ENCODE assay signal across 8 cellular contexts in the genomic region with DNA sequence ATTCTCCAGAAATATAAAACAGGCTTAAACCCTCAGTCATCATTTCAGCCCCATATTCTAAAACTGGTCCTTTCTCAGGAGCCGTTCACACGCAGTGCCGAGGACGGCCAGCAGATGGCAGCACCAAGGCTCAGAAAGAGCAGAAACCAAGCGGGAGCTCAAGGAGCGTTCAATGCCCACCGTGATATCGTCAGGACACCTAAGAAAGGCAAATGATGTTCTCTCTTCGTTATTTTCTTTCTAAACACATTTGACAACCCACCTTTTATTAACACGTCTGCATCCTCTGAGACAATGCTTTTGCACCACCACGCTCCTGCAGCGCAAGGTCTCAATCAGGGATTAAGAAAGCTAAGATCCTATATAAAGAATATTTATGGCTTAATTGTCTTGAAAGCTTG. TPM values are rescaled to one million over a fixed set of nuclear protein-coding genes. Genes with fewer than 3 reads are reported as not detected.
DNase-seq lines count a peak whose midpoint lies in the region; ATAC-seq and TF ChIP-seq lines count a peak whose summit lies in the region.

No MANE protein-coding gene starts in this region.

- no peaks in the 10 kb centered on the region for H4K20me1 ChIP-seq in OCI-LY1 (ENCODE audit: insufficient read depth, low read length)

- no peak overlapping the region for H3K9ac ChIP-seq in OCI-LY1 (ENCODE audit: low read length)

- H3K4me3 Mint-ChIP-seq in naive thymus-derived CD4-positive, alpha-beta T cell: peak overlapping the region in 2 of 10 donors; percentile 21 to 28

- H3K36me3 Mint-ChIP-seq in naive thymus-derived CD4-positive, alpha-beta T cell: no peaks in the 10 kb centered on the region

- no peaks in the 10 kb centered on the region for H3K9me3 Mint-ChIP-seq in naive thymus-derived CD4-positive, alpha-beta T cell

- H3K27ac Mint-ChIP-seq in naive thymus-derived CD4-positive, alpha-beta T cell: no peak overlapping the region

- H3K9me3 ChIP-seq in OCI-LY1 (ENCODE audit: low read length): no peaks in the 10 kb centered on the region
- no peaks in the 10 kb centered on the region for H3K9me3 ChIP-seq in naive thymus-derived CD4-positive, alpha-beta T cell (ENCODE audit: control insufficient read depth in 2 of 3, low read length in 3 of 3)

- ATAC-seq in GM18517 (IDR thresholded peaks at IDR 0.05; ENCODE audit: unreplicated experiment): peak; percentile 92
- peak; percentile 90 for ATAC-seq in naive thymus-derived CD4-positive, alpha-beta T cell

- H3K36me3 ChIP-seq in ACC112 (ENCODE audit: insufficient read depth, low read length) (no peaks in the 10 kb centered on the region), OCI-LY1 (ENCODE audit: insufficient read depth, low read length) (no peaks in the 10 kb centered on the region)
- no peaks in the 10 kb centered on the region for H3K36me3 ChIP-seq in naive thymus-derived CD4-positive, alpha-beta T cell (ENCODE audit: control insufficient read depth in 2 of 3, insufficient read depth in 3 of 3, low read length in 3 of 3)

- 0 out of 2 replicates have a peak overlapping the region, but pooled peaks have one; percentile 7 for H3K4me2 ChIP-seq in OCI-LY1 (ENCODE audit: low read length)

- DNase-seq in HS-5 (ENCODE audit: low read depth) (peak; percentile 33), activated T-cell treated with anti-CD3 and anti-CD28 coated beads for 4 hours (peak; percentile 82), erythroblast (lab: John Stamatoyannopoulos, UW) (peak; percentile 65 to 82)
- peak; percentile 52 to 86 (median 75) for DNase-seq in naive thymus-derived CD4-positive, alpha-beta T cell
- peak; percentile 60 to 68 for DNase-seq in stimulated activated CD8-positive, alpha-beta memory T cell treated with anti-CD3 and anti-CD28 coated beads, Interleukin-7, amount 100 ng/mL, for 4 hours (ENCODE audit: low read depth in 2 of 2)

- peaks cover 0 to 9% (median 5%) of the 10 kb centered on the region in 7 donors for H3K4me1 Mint-ChIP-seq in naive thymus-derived CD4-positive, alpha-beta T cell

- H3K4me3 ChIP-seq in ACC112 (ENCODE audit: low read depth, low read length) (peak overlapping the region; percentile 58), OCI-LY1 (ENCODE audit: low read depth, low read length, poor library complexity, severe bottlenecking) (no peak overlapping the region)
- H3K4me3 ChIP-seq in naive thymus-derived CD4-positive, alpha-beta T cell (ENCODE audit: low read length): no peak overlapping the region

- intact Hi-C loops in naive thymus-derived CD4-positive, alpha-beta T cell (cut with micrococcal nuclease): loop anchor here (1.0 to 10.0 kb wide), 6 partner anchors 86 to 672 kb away; no protein-coding TSS in a partner anchor

- peaks cover 29% of the 10 kb centered on the region for H3K27me3 ChIP-seq in ACC112 (ENCODE audit: insufficient read depth, low read length)
- peaks cover 8% of the 10 kb centered on the region for H3K27me3 ChIP-seq in OCI-LY1 (ENCODE audit: insufficient read depth, low read length)
- H3K27me3 ChIP-seq in naive thymus-derived CD4-positive, alpha-beta T cell (ENCODE audit: control insufficient read depth in 2 of 2, insufficient read depth in 2 of 2, low read length in 2 of 2): no peaks in the 10 kb centered on the region

- H3K4me1 ChIP-seq in ACC112 (ENCODE audit: control insufficient read depth, insufficient read depth, low read length, unreplicated experiment): no peaks in the 10 kb centered on the region
- H3K4me1 ChIP-seq in OCI-LY1 (ENCODE audit: insufficient read depth, low read length, severe bottlenecking): peaks cover 4% of the 10 kb centered on the region
- no peaks in the 10 kb centered on the region for H3K4me1 ChIP-seq in naive thymus-derived CD4-positive, alpha-beta T cell (ENCODE audit: control insufficient read depth in 2 of 2, insufficient read depth in 2 of 2, low read length in 2 of 2)

- POLR2A ChIA-PET in naive thymus-derived CD4-positive, alpha-beta T cell (lab: Charles Lee): no interaction called here

- no peaks in the 10 kb centered on the region for H3K9me2 ChIP-seq in OCI-LY1 (ENCODE audit: low read depth, low read length)

- TF ChIP-seq POLR2A in erythroblast (IDR thresholded peaks at IDR 0.05; ENCODE audit: low read length): no peak

- peak; percentile 100 for TF ChIP-seq CTCF in OCI-LY1 (IDR thresholded peaks at IDR 0.05; ENCODE audit: low read length)

- no peaks in the 10 kb centered on the region for H3F3A ChIP-seq in OCI-LY1 (ENCODE audit: insufficient read depth, low read length)

- H3K27ac ChIP-seq in ACC112 (ENCODE audit: low read depth, low read length) (no peak overlapping the region), OCI-LY1 (ENCODE audit: low read depth, low read length, poor library complexity, severe bottlenecking) (no peak overlapping the region)
- no peak overlapping the region for H3K27ac ChIP-seq in naive thymus-derived CD4-positive, alpha-beta T cell (ENCODE audit: low read depth, low read length)

- peaks cover 26 to 38% (median 32%) of the 10 kb centered on the region in 5 donors for H3K27me3 Mint-ChIP-seq in naive thymus-derived CD4-positive, alpha-beta T cell

- no peak overlapping the region for H2AFZ ChIP-seq in ACC112 (ENCODE audit: low read length, unreplicated experiment)
- H2AFZ ChIP-seq in OCI-LY1 (ENCODE audit: low read length): no peak overlapping the region

- H3K79me2 ChIP-seq in ACC112 (ENCODE audit: control insufficient read depth, insufficient read depth, low read length, unreplicated experiment): no peaks in the 10 kb centered on the region
- no peaks in the 10 kb centered on the region for H3K79me2 ChIP-seq in OCI-LY1 (ENCODE audit: insufficient read depth, low read length)

- CTCF ChIA-PET in naive thymus-derived CD4-positive, alpha-beta T cell (lab: Charles Lee): interaction anchor here (0.6 to 3.6 kb wide), 14 partner anchors 11 to 178 kb away, joined by 3 to 78 read pairs (median 3); no protein-coding TSS in a partner anchor

RNA-seq across cellular contexts. Expression of gene RBM33, which starts 45.7 kb away (rescaled TPM):
- total RNA-seq in naive thymus-derived CD4-positive, alpha-beta T cell: 100 to 1,000 TPM in 4 of 5 experiments, 10 to 100 TPM in 1; 90.2 to 177 (median 164) TPM
- 10 to 100 TPM; 43.7 to 78.8 TPM for polyA plus RNA-seq in naive thymus-derived CD4-positive, alpha-beta T cell

RNA-seq across cellular contexts. Expression of gene CNPY1, which starts 52.5 kb away (rescaled TPM):
- not detected for total RNA-seq in naive thymus-derived CD4-positive, alpha-beta T cell
- not detected for polyA plus RNA-seq in naive thymus-derived CD4-positive, alpha-beta T cell
